8 cellular contexts compared by ENCODE assay signal in genomic region chr15:50907866-50908208, GRCh38. TPM values are rescaled to one million over a fixed set of nuclear protein-coding genes. Genes with fewer than 3 reads are reported as not detected.
DNase-seq lines count a peak whose midpoint lies in the region; ATAC-seq and TF ChIP-seq lines count a peak whose summit lies in the region.

No MANE protein-coding gene starts in this region.

- no peak overlapping the region for H2BK5ac ChIP-seq in trophoblast cell (ENCODE audit: low read depth, low read length, poor library complexity)

- no peaks in the 10 kb centered on the region for H3K27me3 Mint-ChIP-seq in activated naive CD4-positive, alpha-beta T cell treated with anti-CD3 and anti-CD28 coated beads, Interleukin-2, amount 10 ng/mL, durations not matched to agents 7 days and 5 days

- ATAC-seq in HG02973 (IDR thresholded peaks at IDR 0.05; ENCODE audit: unreplicated experiment), result peak; percentile 18

- H3K9me3 ChIP-seq in OCI-LY3 (ENCODE audit: insufficient read depth, low read length), result no peaks in the 10 kb centered on the region
- H3K9me3 ChIP-seq in trophoblast cell (ENCODE audit: insufficient read depth, low read depth, low read length), result no peaks in the 10 kb centered on the region

- H3K4me2 ChIP-seq in OCI-LY3 (ENCODE audit: low read length), result peak overlapping the region; percentile 89
- H3K4me2 ChIP-seq in trophoblast cell (ENCODE audit: low read length), result peak overlapping the region; percentile 80

- peak overlapping the region; percentile 61 for H4K91ac ChIP-seq in trophoblast cell (ENCODE audit: low read depth, low read length)

- peak overlapping the region; percentile 78 for H4K8ac ChIP-seq in trophoblast cell (ENCODE audit: low read depth, low read length)

- H3K27ac Mint-ChIP-seq in activated naive CD4-positive, alpha-beta T cell treated with anti-CD3 and anti-CD28 coated beads, Interleukin-2, amount 10 ng/mL, durations not matched to agents 7 days and 5 days, result peak overlapping the region; percentile 97

- DNase-seq in NCI-H524 (lab: John Stamatoyannopoulos, UW) (peak; percentile 21 to 63), NCI-H524 treated with DMSO at 0.1 percent for 48 hours (lab: John Stamatoyannopoulos, UW) (no peak), germinal center (ENCODE audit: low spot score) (peak; percentile 38), trophoblast cell (peak in 1 of 2 donors; percentile 39), NCI-H128 (lab: John Stamatoyannopoulos, UW; ENCODE audit: unreplicated experiment) (no peak)
- DNase-seq in activated naive CD4-positive, alpha-beta T cell treated with anti-CD3 and anti-CD28 coated beads, Interleukin-2, amount 10 ng/mL, durations not matched to agents 7 days and 5 days, result peak; percentile 64

- H3K4me1 ChIP-seq in OCI-LY3 (ENCODE audit: low read length), result peaks cover 11% of the 10 kb centered on the region
- peaks cover 2 to 4% of the 10 kb centered on the region in 2 experiments for H3K4me1 ChIP-seq in trophoblast cell (ENCODE audit: control insufficient read depth in 1 of 2, insufficient read depth in 2 of 2, low read length in 2 of 2)

- peak overlapping the region; percentile 73 for H4K12ac ChIP-seq in trophoblast cell (ENCODE audit: low read depth, low read length)

- whole genome bisulfite sequencing in trophoblast cell (ENCODE audit: extremely low coverage, insufficient coverage, insufficient read length), result no CpG with 5 or more reads among the region's 24 CpGs

- H3K4ac ChIP-seq in trophoblast cell (ENCODE audit: low read depth, low read length), result no peak overlapping the region

- H3K36me3 Mint-ChIP-seq in activated naive CD4-positive, alpha-beta T cell treated with anti-CD3 and anti-CD28 coated beads, Interleukin-2, amount 10 ng/mL, durations not matched to agents 7 days and 5 days, result peaks cover 14% of the 10 kb centered on the region

- H3K4me3 ChIP-seq in OCI-LY3 (ENCODE audit: low read length), result peak overlapping the region; percentile 84
- peak overlapping the region; percentile 90 for H3K4me3 ChIP-seq in trophoblast cell (ENCODE audit: low read depth, low read length)

- peak overlapping the region; percentile 92 for H3K9ac ChIP-seq in OCI-LY3 (ENCODE audit: low read length)
- H3K9ac ChIP-seq in trophoblast cell (ENCODE audit: low read length), result peak overlapping the region; percentile 67

- H3K27me3 ChIP-seq in OCI-LY3 (ENCODE audit: low read depth, low read length) (no peaks in the 10 kb centered on the region), trophoblast cell (ENCODE audit: insufficient read depth, low read length) (no peaks in the 10 kb centered on the region)

- H3K4me1 Mint-ChIP-seq in activated naive CD4-positive, alpha-beta T cell treated with anti-CD3 and anti-CD28 coated beads, Interleukin-2, amount 10 ng/mL, durations not matched to agents 7 days and 5 days, result peaks cover 24% of the 10 kb centered on the region

- CTCF ChIA-PET in activated naive CD4-positive, alpha-beta T cell treated with anti-CD3 and anti-CD28 coated beads, Interleukin-2, amount 10 ng/mL, durations not matched to agents 7 days and 5 days (lab: Charles Lee), result interaction anchor here (0.5 to 1.6 kb wide), 6 partner anchors 20 to 233 kb away, joined by 3 to 9 read pairs (median 5); no protein-coding TSS in a partner anchor

- H3K79me2 ChIP-seq in OCI-LY3 (ENCODE audit: low read length) (peaks cover 19% of the 10 kb centered on the region), trophoblast cell (ENCODE audit: control insufficient read depth, insufficient read depth, low read length, poor library complexity) (peaks cover 9% of the 10 kb centered on the region)

- peaks cover 4% of the 10 kb centered on the region for H3K36me3 ChIP-seq in OCI-LY3 (replicated peaks; ENCODE audit: low read depth, low read length)
- peaks cover 0 to 4% of the 10 kb centered on the region in 2 experiments for H3K36me3 ChIP-seq in trophoblast cell (ENCODE audit: control insufficient read depth in 1 of 2, insufficient read depth in 2 of 2, low read length in 2 of 2)

- no peaks in the 10 kb centered on the region for H4K20me1 ChIP-seq in OCI-LY3 (ENCODE audit: insufficient read depth, low read length)

- peak overlapping the region; percentile 3 for H3K18ac ChIP-seq in trophoblast cell (ENCODE audit: low read length)

- no peaks in the 10 kb centered on the region for H3K9me3 Mint-ChIP-seq in activated naive CD4-positive, alpha-beta T cell treated with anti-CD3 and anti-CD28 coated beads, Interleukin-2, amount 10 ng/mL, durations not matched to agents 7 days and 5 days

- H3K23ac ChIP-seq in trophoblast cell (ENCODE audit: low read length), result no peak overlapping the region

- peak overlapping the region; percentile 88 for H3K4me3 Mint-ChIP-seq in activated naive CD4-positive, alpha-beta T cell treated with anti-CD3 and anti-CD28 coated beads, Interleukin-2, amount 10 ng/mL, durations not matched to agents 7 days and 5 days

- no peak overlapping the region for H2BK12ac ChIP-seq in trophoblast cell (ENCODE audit: low read length)

- H2BK120ac ChIP-seq in trophoblast cell (ENCODE audit: insufficient read depth, low read length, poor library complexity), result peak overlapping the region; percentile 13

- peaks cover 15% of the 10 kb centered on the region for H3K79me1 ChIP-seq in trophoblast cell (ENCODE audit: low read length)

- H3K14ac ChIP-seq in trophoblast cell (ENCODE audit: low read length), result peak overlapping the region; percentile 62

- no peak for TF ChIP-seq CTCF in OCI-LY3 (IDR thresholded peaks at IDR 0.05; ENCODE audit: low read depth, low read length)

- H2AK5ac ChIP-seq in trophoblast cell (ENCODE audit: low read length), result no peak overlapping the region

- H2AFZ ChIP-seq in OCI-LY3 (ENCODE audit: low read depth, low read length) (peak overlapping the region; percentile 75), trophoblast cell (ENCODE audit: insufficient read depth, low read length, poor library complexity) (peak overlapping the region; percentile 86)

- H3K27ac ChIP-seq in OCI-LY3 (ENCODE audit: low read length), result peak overlapping the region; percentile 89
- no peak overlapping the region for H3K27ac ChIP-seq in trophoblast cell (ENCODE audit: low read depth, low read length)

RNA-seq across cellular contexts. Expression of gene AP4E1, which starts 0.6 kb away (rescaled TPM):
- 5.0 and 5.4 TPM in 2 replicates for polyA plus RNA-seq in trophoblast cell (2013)

Comparison
In these comparisons a context has a peak if more than half of its experiments do, and no peak if none do; other contexts are left out.
1. DNase-seq: peak in NCI-H524 (2 of 2), activated naive CD4-positive, alpha-beta T cell treated with anti-CD3 and anti-CD28 coated beads, Interleukin-2, amount 10 ng/mL, durations not matched to agents 7 days and 5 days (single experiment) and germinal center (single experiment); none in NCI-H524 treated with DMSO at 0.1 percent for 48 hours (single experiment) and NCI-H128 (single experiment).